Comparison of ENCODE assay signal across 1 cellular context in the genomic region with DNA sequence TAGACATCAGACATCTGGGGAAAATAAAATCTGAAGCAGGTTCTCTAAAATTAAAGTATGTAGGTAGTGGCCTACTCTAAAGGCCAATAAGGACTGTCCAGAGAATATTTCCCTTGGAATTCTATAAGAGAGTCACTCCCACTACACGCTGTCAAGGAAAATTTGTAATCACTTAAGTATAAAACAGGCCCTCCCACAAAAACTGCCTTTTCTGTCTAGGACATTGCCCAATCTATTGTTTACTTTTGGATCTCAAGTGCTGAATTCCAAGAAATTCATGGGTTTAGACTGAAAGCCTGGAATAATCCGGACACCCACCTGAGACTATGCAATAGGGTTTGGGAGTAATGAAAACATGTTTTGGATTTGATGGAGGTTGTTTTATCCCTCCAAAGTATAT.
TF ChIP-seq lines count a peak whose summit lies in the region.

No MANE protein-coding gene starts in this region.

TF ChIP-seq in IMR-90, 13 proteins besides CTCF, POLR2A, EP300 and RAD21 (continued from another document):
- TF ChIP-seq ELK1 (IDR thresholded peaks at IDR 0.05; ENCODE audit: borderline replicate concordance, low read depth, low read length) (no peak), CHD1 (IDR thresholded peaks at IDR 0.05; ENCODE audit: low read depth, low read length) (no peak)
